27 cellular contexts compared by ENCODE assay signal in the genomic region with DNA sequence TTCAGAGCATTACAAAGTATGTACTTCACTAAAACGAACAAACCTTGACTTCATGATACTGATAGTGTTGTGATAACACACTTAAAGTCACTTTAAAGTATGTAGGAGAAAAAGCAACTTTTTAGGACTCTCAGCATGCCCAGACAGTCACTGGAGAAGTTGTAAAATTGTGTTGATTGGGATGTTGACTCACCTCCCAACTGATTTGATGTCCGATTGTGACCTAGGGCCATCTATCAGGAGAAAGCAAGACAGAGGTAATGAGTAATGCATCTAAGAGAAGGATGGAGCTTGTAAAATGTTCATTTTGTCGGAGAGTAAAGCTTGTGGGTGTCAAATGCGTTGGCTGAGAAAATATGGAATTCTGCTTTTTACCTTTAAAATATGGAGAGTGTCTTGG.
DNase-seq lines count a peak whose midpoint lies in the region; ATAC-seq, FAIRE-seq and TF ChIP-seq lines count a peak whose summit lies in the region.
"Had no signal": no experiment of that assay in that cellular context is flagged by ENCODE, and none has a peak within 500 bp of the region (broad histone marks: within the 10 kb centered on the region; RNA-seq: fewer than 3 reads in every experiment).

No MANE protein-coding gene starts in this region.

- ATAC-seq in PC-3 (peak; percentile 23), foreskin keratinocyte (peak; percentile 75), heart left ventricle (no peak)
- no peak for ATAC-seq in natural killer cell treated with Interleukin-12 subunit alpha and Interleukin-12 subunit beta and Interleukin-15 and Interleukin-18, amount 100 ng/mL, for 72 hours
- no peak for ATAC-seq in activated CD4-positive, CD25-positive, alpha-beta regulatory T cell treated with anti-CD3 and anti-CD28 coated beads, Interleukin-2, amount 50 U/mL, for 24 hours

- peak overlapping the region; percentile 9 to 60 (median 30) for H3K27ac Mint-ChIP-seq in nephron
- H3K27ac Mint-ChIP-seq in natural killer cell treated with Interleukin-12 subunit alpha and Interleukin-12 subunit beta and Interleukin-15 and Interleukin-18, amount 100 ng/mL, for 72 hours: no peak overlapping the region
- H3K27ac Mint-ChIP-seq: CD4-positive, alpha-beta memory T cell had no signal

- H2AFZ ChIP-seq in PC-3 (ENCODE audit: low read length): no peak overlapping the region

- POLR2A ChIA-PET in PC-3 (lab: Charles Lee; ENCODE audit: unreplicated experiment): no interaction called here

- H3K27me3 ChIP-seq in PC-3 (ENCODE audit: low read length) (no peaks in the 10 kb centered on the region), foreskin keratinocyte (no peaks in the 10 kb centered on the region), heart left ventricle (no peaks in the 10 kb centered on the region)
- H3K27me3 ChIP-seq: SJSA1 had no signal

- intact Hi-C loops in PC-3 (cut with micrococcal nuclease) (no loop called here), heart left ventricle (cut with DNase I) (loop anchor here in 1 of 10 donors (10.0 kb wide), 1 partner anchor 1377 kb away; no protein-coding TSS in a partner anchor)

- H3K9me3 ChIP-seq in PC-3 (ENCODE audit: low read length) (no peaks in the 10 kb centered on the region), heart left ventricle (no peaks in the 10 kb centered on the region)
- H3K9me3 ChIP-seq: Caco-2, SJSA1 had no signal

- no peaks in the 10 kb centered on the region for H3K9me2 ChIP-seq in PC-3 (replicated peaks; ENCODE audit: low read length)

- H3K36me3 Mint-ChIP-seq in nephron (ENCODE audit: low read depth): no peaks in the 10 kb centered on the region
- H3K36me3 Mint-ChIP-seq in natural killer cell treated with Interleukin-12 subunit alpha and Interleukin-12 subunit beta and Interleukin-15 and Interleukin-18, amount 100 ng/mL, for 72 hours: peaks cover 6% of the 10 kb centered on the region
- H3K36me3 Mint-ChIP-seq: CD4-positive, alpha-beta memory T cell had no signal

- no TSS peak for BruUV-seq in PC-3 (replicated peaks; lab: Mats Ljungman, UMichigan)

- no peak overlapping the region for H3K4me2 ChIP-seq in PC-3 (ENCODE audit: low read length)

- CTCF ChIA-PET in PC-3 (lab: Charles Lee): no interaction called here

- no peaks in the 10 kb centered on the region for H3K79me2 ChIP-seq in PC-3 (ENCODE audit: low read length)

- H3F3A ChIP-seq in PC-3 (ENCODE audit: low read length, unreplicated experiment): no peaks in the 10 kb centered on the region

- H3K4me3 Mint-ChIP-seq in nephron: no peak overlapping the region
- no peak overlapping the region for H3K4me3 Mint-ChIP-seq in natural killer cell treated with Interleukin-12 subunit alpha and Interleukin-12 subunit beta and Interleukin-15 and Interleukin-18, amount 100 ng/mL, for 72 hours

- H4K20me1 ChIP-seq in PC-3 (ENCODE audit: low read length): no peaks in the 10 kb centered on the region

- no peaks in the 10 kb centered on the region for H3K9me3 Mint-ChIP-seq in nephron
- H3K9me3 Mint-ChIP-seq in natural killer cell treated with Interleukin-12 subunit alpha and Interleukin-12 subunit beta and Interleukin-15 and Interleukin-18, amount 100 ng/mL, for 72 hours: peaks cover 22% of the 10 kb centered on the region

- H3K36me3 ChIP-seq in PC-3 (ENCODE audit: low read depth, low read length): no peaks in the 10 kb centered on the region
- no peaks in the 10 kb centered on the region for H3K36me3 ChIP-seq in heart left ventricle
- H3K36me3 ChIP-seq: SJSA1 had no signal

- no peaks in the 10 kb centered on the region for H3K27me3 Mint-ChIP-seq in nephron (ENCODE audit: low read depth)
- no peaks in the 10 kb centered on the region for H3K27me3 Mint-ChIP-seq in natural killer cell treated with Interleukin-12 subunit alpha and Interleukin-12 subunit beta and Interleukin-15 and Interleukin-18, amount 100 ng/mL, for 72 hours
- H3K27me3 Mint-ChIP-seq: CD4-positive, alpha-beta memory T cell had no signal

- H3K4me1 Mint-ChIP-seq in nephron: peaks cover 15% of the 10 kb centered on the region
- no peaks in the 10 kb centered on the region for H3K4me1 Mint-ChIP-seq in natural killer cell treated with Interleukin-12 subunit alpha and Interleukin-12 subunit beta and Interleukin-15 and Interleukin-18, amount 100 ng/mL, for 72 hours (ENCODE audit: low read depth in 2 of 2)
- H3K4me1 Mint-ChIP-seq: CD4-positive, alpha-beta memory T cell had no signal

- no peak for FAIRE-seq in D721Med (lab: Jason Lieb, UNC)
- FAIRE-seq: A204.1, GM12892, H54 had no signal

- H3K4me1 ChIP-seq in PC-3 (ENCODE audit: insufficient read depth, low read length) (peaks cover 19% of the 10 kb centered on the region), foreskin keratinocyte (no peaks in the 10 kb centered on the region), heart left ventricle (no peaks in the 10 kb centered on the region)
- H3K4me1 ChIP-seq: Caco-2, SJSA1 had no signal

- no peak overlapping the region for H3K4me3 ChIP-seq in PC-3 (ENCODE audit: low read length)
- H3K4me3 ChIP-seq in heart left ventricle: no peak overlapping the region
- H3K4me3 ChIP-seq: SJSA1 had no signal

- no peak for TF ChIP-seq POLR2A in heart left ventricle (IDR thresholded peaks at IDR 0.05)

- DNase-seq in Daoy (ENCODE audit: low read depth) (peak; percentile 2), PC-3 (peak; percentile 3), foreskin keratinocyte (peak; percentile 37 to 69), D721Med (ENCODE audit: insufficient read length, low spot score) (no peak), heart left ventricle (no peak)
- DNase-seq in natural killer cell treated with Interleukin-12 subunit alpha and Interleukin-12 subunit beta and Interleukin-15 and Interleukin-18, amount 100 ng/mL, for 72 hours (ENCODE audit: low spot score): no peak
- DNase-seq: AML-193; C1 segment of cervical spinal cord; Caco-2; CD4-positive, alpha-beta memory T cell; DMS 273 treated with DMSO at 0.1 percent for 48 hours; DMS79; GF-D8; KBM-7; MM.1S; NCI-H1417; NCI-H1694; NCI-H2029 treated with DMSO at 0.1 percent for 48 hours; NCI-H526 treated with DMSO at 0.1 percent for 48 hours; Right ventricle myocardium superior; RPMI8226 had no signal

- WGBS in heart left ventricle, 4 donors: 77 to 79% (median 78%) methylated on average over 4 of the region's 4 CpGs

- H3K27ac ChIP-seq in PC-3 (ENCODE audit: low read length): no peak overlapping the region
- H3K27ac ChIP-seq in foreskin keratinocyte: no peak overlapping the region
- no peak overlapping the region for H3K27ac ChIP-seq in heart left ventricle
- H3K27ac ChIP-seq: SJSA1 had no signal

- no peak overlapping the region for H3K9ac ChIP-seq in PC-3 (ENCODE audit: low read length)

- TF ChIP-seq CTCF in PC-3 (conservative IDR thresholded peaks at IDR 0.05; ENCODE audit: low read depth, low read length): no peak
- no peak for TF ChIP-seq CTCF in foreskin keratinocyte (conservative IDR thresholded peaks at IDR 0.05)
- no peak for TF ChIP-seq CTCF in nephron (IDR thresholded peaks at IDR 0.05; ENCODE audit: unreplicated experiment in 3 of 3)
- no peak for TF ChIP-seq CTCF in D721Med (IDR thresholded peaks at IDR 0.05; ENCODE audit: insufficient read depth, missing control alignments)
- TF ChIP-seq CTCF in heart left ventricle (IDR thresholded peaks at IDR 0.05): no peak

Comparison
In these comparisons a context has a peak if more than half of its experiments do, and no peak if none do; other contexts are left out.
1. DNase-seq: peak in Daoy (single experiment), PC-3 (single experiment) and foreskin keratinocyte (2 of 2); none in D721Med (single experiment), natural killer cell treated with Interleukin-12 subunit alpha and Interleukin-12 subunit beta and Interleukin-15 and Interleukin-18, amount 100 ng/mL, for 72 hours (single experiment) and heart left ventricle (0 of 5).
2. ATAC-seq: peak in PC-3 (single experiment) and foreskin keratinocyte (single experiment); none in natural killer cell treated with Interleukin-12 subunit alpha and Interleukin-12 subunit beta and Interleukin-15 and Interleukin-18, amount 100 ng/mL, for 72 hours (0 of 2), heart left ventricle (0 of 4) and activated CD4-positive, CD25-positive, alpha-beta regulatory T cell treated with anti-CD3 and anti-CD28 coated beads, Interleukin-2, amount 50 U/mL, for 24 hours (0 of 2).
3. H3K27ac Mint-ChIP-seq: peak in nephron (3 of 3); none in natural killer cell treated with Interleukin-12 subunit alpha and Interleukin-12 subunit beta and Interleukin-15 and Interleukin-18, amount 100 ng/mL, for 72 hours (0 of 2).